8 cellular contexts compared by ENCODE assay signal in genomic region chr9:130239741-130240241, GRCh38.
A peak's percentile ranks its signal among the peaks of the same experiment; 100 is the strongest.
DNase-seq lines count a peak whose midpoint lies in the region; ATAC-seq and FAIRE-seq lines count a peak whose summit lies in the region.

No MANE protein-coding gene starts in this region.

- DNase-seq in GM19239 (ENCODE audit: insufficient read length, low spot score) (peak; percentile 35), activated T-cell treated with anti-CD3 and anti-CD28 coated beads for 48 hours (ENCODE audit: low read depth) (peak; percentile 50), NCI-H345 (lab: John Stamatoyannopoulos, UW) (no peak), GM03348 (ENCODE audit: low spot score) (no peak), hepatic stellate cell (ENCODE audit: low spot score) (no peak), HuH-7 (ENCODE audit: low spot score) (no peak)
- DNase-seq in stimulated activated CD4-positive, alpha-beta T cell treated with anti-CD3 and anti-CD28 coated beads, Interleukin-12 subunit alpha, Interleukin-12 subunit beta, amount 100 ng/mL, for 48 hours (ENCODE audit: low read depth in 2 of 3, low spot score in 1 of 3): peak; percentile 34 to 52 (median 46)

- peak; percentile 76 for FAIRE-seq in GM19239 (lab: Jason Lieb, UNC)

- ATAC-seq in HG03354 (IDR thresholded peaks at IDR 0.05; ENCODE audit: poor library complexity, severe bottlenecking, unreplicated experiment): peak; percentile 51

Comparison
In these comparisons a context has a peak if more than half of its experiments do, and no peak if none do; other contexts are left out.
1. DNase-seq: peak in GM19239 (single experiment), activated T-cell treated with anti-CD3 and anti-CD28 coated beads for 48 hours (single experiment) and stimulated activated CD4-positive, alpha-beta T cell treated with anti-CD3 and anti-CD28 coated beads, Interleukin-12 subunit alpha, Interleukin-12 subunit beta, amount 100 ng/mL, for 48 hours (3 of 3); none in NCI-H345 (single experiment), GM03348 (single experiment), hepatic stellate cell (single experiment) and HuH-7 (single experiment).